18 cellular contexts compared by ENCODE assay signal in the genomic region with DNA sequence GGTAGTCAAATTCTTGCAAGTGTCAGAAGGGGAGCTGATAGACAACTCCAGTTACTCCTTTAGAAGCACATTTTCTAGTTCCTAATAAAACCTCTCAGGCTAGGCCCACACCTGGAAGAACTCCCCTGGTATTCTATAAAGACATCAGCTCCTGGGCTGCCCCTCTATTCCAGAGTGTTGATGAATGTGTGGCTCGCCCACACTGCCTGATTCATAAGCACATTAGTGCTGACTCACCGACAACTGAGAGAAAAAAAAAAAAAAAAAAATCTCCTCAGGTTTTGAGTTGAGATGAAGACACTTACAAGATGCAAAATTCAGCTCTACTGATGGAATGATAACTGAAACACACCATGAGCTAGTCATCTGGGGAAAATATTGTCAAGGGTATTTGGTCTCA.
A peak's percentile ranks its signal among the peaks of the same experiment; 100 is the strongest.
DNase-seq lines count a peak whose midpoint lies in the region; TF ChIP-seq lines count a peak whose summit lies in the region.
"Had no signal": no experiment of that assay in that cellular context is flagged by ENCODE, and none has a peak within 500 bp of the region (broad histone marks: within the 10 kb centered on the region; RNA-seq: fewer than 3 reads in every experiment).

No MANE protein-coding gene starts in this region.

- H3K4me3 ChIP-seq in mammary epithelial cell (replicated peaks in 1 of 3; ENCODE audit: insufficient read depth in 1 of 3, low read depth in 2 of 3, low read length in 3 of 3) (no peak overlapping the region), thyroid gland (replicated peaks in 1 of 3) (no peak overlapping the region)
- H3K4me3 ChIP-seq: body of pancreas, sigmoid colon, thoracic aorta had no signal

- H3K27ac ChIP-seq in mammary epithelial cell (ENCODE audit: insufficient read depth, low read depth, low read length) = no peak overlapping the region
- no peak overlapping the region for H3K27ac ChIP-seq in thyroid gland
- H3K27ac ChIP-seq: body of pancreas, sigmoid colon, thoracic aorta had no signal

- DNase-seq in Caki2 (ENCODE audit: low read depth) (peak; percentile 65), H4 (ENCODE audit: low spot score) (peak; percentile 11), mammary epithelial cell (peak; percentile 73), kidney glomerular epithelial cell (lab: John Stamatoyannopoulos, UW) (peak; percentile 84), NCI-H1048 (lab: John Stamatoyannopoulos, UW) (no peak), thyroid gland (no peak), pons (ENCODE audit: low spot score) (no peak)
- DNase-seq: activated CD8-positive, alpha-beta memory T cell treated with anti-CD3 and anti-CD28 coated beads, Interleukin-2, amount 10 ng/mL, durations not matched to agents 7 days and 5 days; activated naive CD4-positive, alpha-beta T cell; BE2C; body of pancreas; DMS 273 treated with DMSO at 0.1 percent for 48 hours; MV-4-11; NCI-H69; sigmoid colon; stimulated activated CD4-positive, alpha-beta T cell treated with anti-CD3 and anti-CD28 coated beads, Interleukin-2, amount 100 ng/mL, for 48 hours; stimulated activated CD8-positive, alpha-beta memory T cell treated with anti-CD3 and anti-CD28 coated beads, Interleukin-4, amount 100 ng/mL, for 48 hours had no signal

- intact Hi-C loops in mammary epithelial cell (cut with micrococcal nuclease) (no loop called here), thyroid gland (cut with DNase I) (no loop called here)

- TF ChIP-seq POLR2A in thyroid gland (IDR thresholded peaks at IDR 0.05) = no peak

- dilution Hi-C loops in mammary epithelial cell (cut with HindIII; ENCODE audit: low sequenced_read_pairs) = no loop called here

- H3K79me2 ChIP-seq in mammary epithelial cell (ENCODE audit: insufficient read depth, low read length) = no peaks in the 10 kb centered on the region

- H2AFZ ChIP-seq in mammary epithelial cell (ENCODE audit: low read depth, low read length) = no peak overlapping the region

- H3K27me3 ChIP-seq in mammary epithelial cell (ENCODE audit: insufficient read depth, low read length) (no peaks in the 10 kb centered on the region), thyroid gland (no peaks in the 10 kb centered on the region)
- H3K27me3 ChIP-seq: BE2C, body of pancreas, sigmoid colon had no signal

- no peaks in the 10 kb centered on the region for H3K9me3 ChIP-seq in mammary epithelial cell (replicated peaks; ENCODE audit: insufficient read depth, low read length)
- H3K9me3 ChIP-seq in thyroid gland = no peaks in the 10 kb centered on the region
- H3K9me3 ChIP-seq: BE2C, body of pancreas, sigmoid colon, thoracic aorta had no signal

- no peak for TF ChIP-seq CTCF in mammary epithelial cell (conservative IDR thresholded peaks at IDR 0.05 in 1 of 2, IDR thresholded peaks at IDR 0.05 in 1 of 2; ENCODE audit: extremely low read depth in 1 of 2, insufficient read depth in 1 of 2, low read depth in 1 of 2, low read length in 2 of 2)
- no peak for TF ChIP-seq CTCF in thyroid gland (IDR thresholded peaks at IDR 0.05)

- H3K36me3 ChIP-seq in mammary epithelial cell (ENCODE audit: insufficient read depth, low read length) (no peaks in the 10 kb centered on the region), thyroid gland (no peaks in the 10 kb centered on the region)
- H3K36me3 ChIP-seq: BE2C, sigmoid colon, thoracic aorta had no signal

- H3K4me1 ChIP-seq in mammary epithelial cell (ENCODE audit: insufficient read depth, low read length) (peaks cover 10% of the 10 kb centered on the region), thyroid gland (no peaks in the 10 kb centered on the region)
- H3K4me1 ChIP-seq: BE2C, body of pancreas, sigmoid colon had no signal

- H4K20me1 ChIP-seq in mammary epithelial cell (ENCODE audit: insufficient read depth, low read length) = no peaks in the 10 kb centered on the region

- 10% methylated on average over 2 of the region's 2 CpGs for WGBS in mammary epithelial cell (ENCODE audit: low coverage, missing lambda C conversion rate)
- WGBS in thyroid gland, 2 donors = 49 to 62% methylated on average over 2 of the region's 2 CpGs

- BruUV-seq in mammary epithelial cell (replicated peaks; lab: Mats Ljungman, UMichigan) = no TSS peak

- H3K9ac ChIP-seq in mammary epithelial cell (ENCODE audit: insufficient read depth, low read length) = peak overlapping the region; percentile 38

- in situ Hi-C loops in Caki2 (cut with HindIII; ENCODE audit: low pct_unique_long_range_greater_than_20kb, low sequenced_read_pairs) = no loop called here
- in situ Hi-C loops in mammary epithelial cell (cut with MboI; ENCODE audit: low sequenced_read_pairs in 2 of 2) = no loop called here

- no peak overlapping the region for H3K4me2 ChIP-seq in mammary epithelial cell (ENCODE audit: insufficient read depth, low read depth, low read length)

- CTCF ChIA-PET in mammary epithelial cell (lab: Charles Lee; ENCODE audit: low non-redundant PET) = no interaction called here

Comparison
In these comparisons a context has a peak if more than half of its experiments do, and no peak if none do; other contexts are left out.
1. DNase-seq: peak in Caki2 (single experiment), H4 (single experiment), mammary epithelial cell (single experiment) and kidney glomerular epithelial cell (single experiment); none in NCI-H1048 (single experiment), thyroid gland (0 of 2) and pons (single experiment).